Comparison of ENCODE assay signal across 1 cellular context in genomic region chr1:185645201-185645640, GRCh38.
TF ChIP-seq lines count a peak whose summit lies in the region.

No MANE protein-coding gene starts in this region.

TF ChIP-seq in HCT116, 20 proteins besides CTCF, POLR2A, EP300 and RAD21 (continued from another document):
- no peak for TF ChIP-seq SP1 (IDR thresholded peaks at IDR 0.05; ENCODE audit: low read depth)
- TF ChIP-seq SRF (IDR thresholded peaks at IDR 0.05; ENCODE audit: low read depth), result no peak
- no peak for TF ChIP-seq SIN3A (IDR thresholded peaks at IDR 0.05; ENCODE audit: low read depth)
- TF ChIP-seq ELF1 (IDR thresholded peaks at IDR 0.05; ENCODE audit: borderline replicate concordance, low read depth), result no peak
- TF ChIP-seq JUND (IDR thresholded peaks at IDR 0.05), result no peak
- no peak for TF ChIP-seq CEBPB (IDR thresholded peaks at IDR 0.05; ENCODE audit: low read depth)
- TF ChIP-seq MAX (IDR thresholded peaks at IDR 0.05), result no peak
- no peak for TF ChIP-seq FOSL1 (IDR thresholded peaks at IDR 0.05; ENCODE audit: low read depth)
- no peak for TF ChIP-seq CBX3 (IDR thresholded peaks at IDR 0.05; ENCODE audit: low read depth)
- TF ChIP-seq EGR1 (IDR thresholded peaks at IDR 0.05; ENCODE audit: low read depth), result no peak
